20 cellular contexts compared by ENCODE assay signal in genomic region chr6:16097382-16098171, GRCh38. TPM values are rescaled to one million over a fixed set of nuclear protein-coding genes. Genes with fewer than 3 reads are reported as not detected.
DNase-seq lines count a peak whose midpoint lies in the region; ATAC-seq, FAIRE-seq and TF ChIP-seq lines count a peak whose summit lies in the region.
"Had no signal": no experiment of that assay in that cellular context is flagged by ENCODE, and none has a peak within 500 bp of the region (broad histone marks: within the 10 kb centered on the region; RNA-seq: fewer than 3 reads in every experiment).

No MANE protein-coding gene starts in this region.

- no peaks in the 10 kb centered on the region for H3K36me3 ChIP-seq in GM12878 (ENCODE audit: control insufficient read depth in 2 of 2, insufficient read depth in 2 of 2, low read length in 1 of 2)
- no peaks in the 10 kb centered on the region for H3K36me3 ChIP-seq in heart right ventricle
- H3K36me3 ChIP-seq: upper lobe of left lung had no signal

- no peaks in the 10 kb centered on the region for H3K79me2 ChIP-seq in GM12878 (ENCODE audit: control insufficient read depth, insufficient read depth, low read length)

- H3K27ac ChIP-seq in GM12878 (ENCODE audit: control insufficient read depth, insufficient read depth) (no peak overlapping the region), heart right ventricle (no peak overlapping the region)
- H3K27ac ChIP-seq: body of pancreas, upper lobe of left lung had no signal

- SMC1A ChIA-PET in GM12878 (lab: Charles Lee; ENCODE audit: uncharacterized antibody, unreplicated experiment) = interaction anchor here (0.7 to 2.7 kb wide), 14 partner anchors 8 to 196 kb away, joined by 3 to 14 read pairs (median 5); partner anchors contain the start of gene MYLIP

- H3K9me3 ChIP-seq in GM12878 (replicated peaks; ENCODE audit: control insufficient read depth, insufficient read depth, low read length) (peaks cover 11% of the 10 kb centered on the region), heart right ventricle (peaks cover 0 to 10% (median 0%) of the 10 kb centered on the region in 11 donors)
- H3K9me3 ChIP-seq: body of pancreas, upper lobe of left lung had no signal

- H3K36me3 Mint-ChIP-seq in nephron progenitor cell (ENCODE audit: low read depth) = peaks cover 11% of the 10 kb centered on the region
- H3K36me3 Mint-ChIP-seq: mesothelial cell of epicardium; stimulated activated memory B cell treated with anti-CD40 and anti-IgM and Interleukin-4, amounts not matched to agents 10 μg/mL and 1 μg/mL and 100 μg/mL, for 72 hours had no signal

- H3K27me3 ChIP-seq in GM12878 (replicated peaks in 1 of 2; ENCODE audit: control insufficient read depth in 2 of 2, insufficient read depth in 2 of 2, low read length in 1 of 2) (no peaks in the 10 kb centered on the region), heart right ventricle (no peaks in the 10 kb centered on the region)
- H3K27me3 ChIP-seq: body of pancreas, upper lobe of left lung had no signal

- no peak for TF ChIP-seq POLR2A in GM12878 (IDR thresholded peaks at IDR 0.05; ENCODE audit: low read depth, low read length)

- no peak for TF ChIP-seq RAD21 in GM12878 (IDR thresholded peaks at IDR 0.05; ENCODE audit: insufficient read depth, low read depth, low read length)

- POLR2A ChIA-PET in GM12878 (lab: Charles Lee) = interaction anchor here (1.0 kb wide), 1 partner anchor 135 kb away, joined by 3 read pairs; no protein-coding TSS in a partner anchor

- peak; percentile 53 for ATAC-seq in HG03025 (IDR thresholded peaks at IDR 0.05; ENCODE audit: low FRiP score, unreplicated experiment)
- peak; percentile 92 for ATAC-seq in GM12878
- ATAC-seq in heart right ventricle = no peak
- ATAC-seq in sciatic nerve = no peak
- ATAC-seq: body of pancreas; Panc1; stimulated activated memory B cell treated with anti-CD40 and anti-IgM and Interleukin-4, amounts not matched to agents 10 μg/mL and 1 μg/mL and 100 μg/mL, for 72 hours had no signal

- H3K9ac ChIP-seq in GM12878 (ENCODE audit: control insufficient read depth, insufficient read depth, low read length) = no peak overlapping the region

- WGBS in GM12878 (ENCODE audit: insufficient coverage, insufficient replicate concordance, low lambda C conversion rate, missing lambda C conversion rate) = 59% methylated on average over 6 of the region's 6 CpGs
- WGBS in heart right ventricle, 2 donors = 90 to 92% methylated on average over 6 of the region's 6 CpGs

- H3K4me1 Mint-ChIP-seq in nephron progenitor cell = peaks cover 24% of the 10 kb centered on the region
- H3K4me1 Mint-ChIP-seq: mesothelial cell of epicardium had no signal

- no peak overlapping the region for H3K4me3 ChIP-seq in GM12878
- no peak overlapping the region for H3K4me3 ChIP-seq in heart right ventricle
- H3K4me3 ChIP-seq: body of pancreas, upper lobe of left lung had no signal

- in situ Hi-C loops in GM13976 (cut with MboI; ENCODE audit: low sequenced_read_pairs, unreplicated experiment) (no loop called here), GM12878 (cut with MboI) (no loop called here)

- H3K9me3 Mint-ChIP-seq in nephron progenitor cell = peaks cover 31% of the 10 kb centered on the region

- TF ChIP-seq CTCF in GM13976 (IDR thresholded peaks at IDR 0.05; ENCODE audit: borderline replicate concordance, control extremely low read depth, extremely low read depth, insufficient read depth, missing control alignments) = no peak
- TF ChIP-seq CTCF in GM12878 (IDR thresholded peaks at IDR 0.05 in 2 of 3, conservative IDR thresholded peaks at IDR 0.05 in 1 of 3; ENCODE audit: control insufficient read depth in 2 of 3, extremely low read depth in 1 of 3, insufficient read depth in 1 of 3, low read depth in 3 of 3, low read length in 3 of 3) = no peak
- no peak for TF ChIP-seq CTCF in heart right ventricle (IDR thresholded peaks at IDR 0.05)
- no peak for TF ChIP-seq CTCF in nephron progenitor cell (IDR thresholded peaks at IDR 0.05)

- intact Hi-C loops in GM12878 (cut with micrococcal nuclease; ENCODE audit: unreplicated experiment) = loop anchor here (2.0 kb wide), 1 partner anchor 31 kb away; the partner anchor contains the start of gene MYLIP
- intact Hi-C loops in heart right ventricle (cut with DNase I) = no loop called here
- intact Hi-C loops in sciatic nerve (cut with DNase I) = no loop called here

- TF ChIP-seq EP300 in GM12878 (IDR thresholded peaks at IDR 0.05; ENCODE audit: borderline replicate concordance in 1 of 2, control insufficient read depth in 1 of 2, low read depth in 2 of 2, low read length in 2 of 2) = no peak

- no peak overlapping the region for H3K4me2 ChIP-seq in GM12878 (ENCODE audit: control insufficient read depth, insufficient read depth)

- H3K4me1 ChIP-seq in GM12878 (ENCODE audit: control insufficient read depth, insufficient read depth, low read length) (peaks cover 4% of the 10 kb centered on the region; the same call in 1 of the 2 replicates), heart right ventricle (peaks cover 0 to 7% (median 0%) of the 10 kb centered on the region in 9 donors)

- no peaks in the 10 kb centered on the region for H4K20me1 ChIP-seq in GM12878 (ENCODE audit: control insufficient read depth, insufficient read depth)

- no TSS peak for BruUV-seq in GM12878 (replicated peaks; lab: Mats Ljungman, UMichigan)

- FAIRE-seq in GM19239 (lab: Jason Lieb, UNC) = peak; percentile 84
- FAIRE-seq in GM12878 (lab: Jason Lieb, UNC) = no peak
- FAIRE-seq: kidney had no signal

- no peak overlapping the region for H3K4me3 Mint-ChIP-seq in nephron progenitor cell
- H3K4me3 Mint-ChIP-seq: mesothelial cell of epicardium; stimulated activated memory B cell treated with anti-CD40 and anti-IgM and Interleukin-4, amounts not matched to agents 10 μg/mL and 1 μg/mL and 100 μg/mL, for 72 hours had no signal

- CTCF ChIA-PET in GM12878 (lab: Yijun Ruan, JAX) = interaction anchor here (0.6 to 2.0 kb wide), 6 partner anchors 9 to 140 kb away, joined by 3 to 5 read pairs (median 3); partner anchors contain the start of gene MYLIP

- peaks cover 2% of the 10 kb centered on the region for H3K27me3 Mint-ChIP-seq in nephron progenitor cell (ENCODE audit: low read depth, poor library complexity)
- H3K27me3 Mint-ChIP-seq: stimulated activated memory B cell treated with anti-CD40 and anti-IgM and Interleukin-4, amounts not matched to agents 10 μg/mL and 1 μg/mL and 100 μg/mL, for 72 hours had no signal

- H3K27ac Mint-ChIP-seq in nephron progenitor cell = no peak overlapping the region
- H3K27ac Mint-ChIP-seq: mesothelial cell of epicardium; stimulated activated memory B cell treated with anti-CD40 and anti-IgM and Interleukin-4, amounts not matched to agents 10 μg/mL and 1 μg/mL and 100 μg/mL, for 72 hours had no signal

- H2AFZ ChIP-seq in GM12878 (ENCODE audit: control insufficient read depth, low read depth, low read length) = peak overlapping the region; percentile 40

- RAD21 ChIA-PET in GM12878 (lab: Charles Lee; ENCODE audit: unreplicated experiment) = interaction anchor here (0.5 to 2.5 kb wide), 6 partner anchors 9 to 318 kb away, joined by 3 to 11 read pairs (median 5); partner anchors contain the start of gene MYLIP

- DNase-seq in GM13976 (ENCODE audit: low spot score) (peak; percentile 33), GM19239 (ENCODE audit: insufficient read length, low spot score) (peak; percentile 26), GM12878 (ENCODE audit: low read depth, low spot score) (peak; percentile 32), NCI-H774 (lab: John Stamatoyannopoulos, UW) (no peak), heart right ventricle (no peak), sciatic nerve (ENCODE audit: low spot score) (no peak), nephron progenitor cell (no peak)
- DNase-seq: activated naive CD4-positive, alpha-beta T cell; AML-193; body of pancreas; DMS 273 treated with DMSO at 0.1 percent for 48 hours; Kasumi-1; kidney; NCI-H1694; NCI-H510A; upper lobe of left lung had no signal

TF ChIP-seq in GM12878, 131 proteins besides CTCF, POLR2A, EP300 and RAD21 (continues in another document):
- TF ChIP-seq DPF2 (IDR thresholded peaks at IDR 0.05) (no peak), NFXL1 (IDR thresholded peaks at IDR 0.05; ENCODE audit: borderline replicate concordance) (no peak), SMAD1 (IDR thresholded peaks at IDR 0.05; ENCODE audit: low read depth, partially characterized antibody) (no peak), PAX8 (IDR thresholded peaks at IDR 0.05) (no peak), TCF7 (IDR thresholded peaks at IDR 0.05; ENCODE audit: borderline replicate concordance) (no peak), CHD1 (IDR thresholded peaks at IDR 0.05; ENCODE audit: low read depth, low read length) (no peak)

RNA-seq across cellular contexts. Expression of gene MYLIP, which starts 31.3 kb away (rescaled TPM):
- total RNA-seq in GM12878 (2013; cell fraction: nucleolus; rRNA removed) = 123 and 131 TPM in 2 replicates
- total RNA-seq in GM12878 (2014; rRNA removed) = 12.9 and 15.1 TPM in 2 replicates
- 12.8 and 13.0 TPM in 2 replicates for total RNA-seq in GM12878 (2014; rRNA removed; fragmentation: Illumina TruSeq; extraction: Trizol)
- 14.7 and 15.2 TPM in 2 replicates for total RNA-seq in GM12878 (2021)
- polyA plus RNA-seq in GM12878 (2011; ENCODE audit: low read depth) = 10.8 TPM
- polyA plus RNA-seq in GM12878 (2011; rRNA removed) = 122 and 123 TPM in 2 replicates
- polyA plus RNA-seq in GM12878 (2011; cell fraction: cytosol; rRNA removed) = 73.6 and 81.0 TPM in 2 replicates
- 120 and 147 TPM in 2 replicates for polyA plus RNA-seq in GM12878 (2011; cell fraction: nucleus; rRNA removed)
- 11.3 and 20.8 TPM in 2 replicates for polyA plus RNA-seq in GM12878 (2012)
- 12.3 and 13.0 TPM in 2 replicates for polyA plus RNA-seq in GM12878 (2014; fragmentation: Illumina TruSeq; extraction: Trizol)
- polyA plus RNA-seq in GM12878 (2014; fragmentation: Nextera tagmentation; extraction: Ambion mirVana) = 1 to 10 TPM; 5.3 to 5.8 TPM
- 14.1 and 16.5 TPM in 2 replicates for polyA plus RNA-seq in GM12878 (2014; rRNA removed)
- polyA plus RNA-seq in GM12878 (2016; fragmentation: Nextera tagmentation; extraction: Ambion mirVana) = 1 to 10 TPM; 5.6 to 7.1 TPM
- 124 and 137 TPM in 2 replicates for polyA minus RNA-seq in GM12878 (2011; rRNA and poly(A)+ RNA removed)
- polyA minus RNA-seq in GM12878 (2011; cell fraction: cytosol; rRNA and poly(A)+ RNA removed) = 37.2 and 44.1 TPM in 2 replicates
- 67.3 and 86.4 TPM in 2 replicates for polyA minus RNA-seq in GM12878 (2011; cell fraction: nucleus; rRNA and poly(A)+ RNA removed)
- 10 to 100 TPM in 9 of 10 donors, 1 to 10 TPM in 1; 6.9 to 22.5 (median 14.9) TPM for total RNA-seq in heart right ventricle
- polyA plus RNA-seq in heart right ventricle = 1 to 10 TPM; 8.6 to 8.9 TPM
- total RNA-seq in sciatic nerve = 36.9 TPM

Comparison
In these comparisons a context has a peak if more than half of its experiments do, and no peak if none do; other contexts are left out.
1. DNase-seq: peak in GM13976 (single experiment), GM19239 (single experiment) and GM12878 (single experiment); none in NCI-H774 (single experiment), heart right ventricle (0 of 2), sciatic nerve (single experiment) and nephron progenitor cell (single experiment).
2. ATAC-seq: peak in HG03025 (single experiment) and GM12878 (single experiment); none in heart right ventricle (0 of 8) and sciatic nerve (single experiment).